ENCODE assay signal across 1 cellular context in genomic region chr11:112231952-112232351, GRCh38.
TF ChIP-seq lines count a peak whose summit lies in the region.

No MANE protein-coding gene starts in this region.

TF ChIP-seq in HEK293, 187 proteins besides CTCF, POLR2A, EP300 and RAD21 (continued from another document):
- TF ChIP-seq PRDM1 (tag by site-specific recombination; IDR thresholded peaks at IDR 0.05), result peak; percentile 37; the same call in 1 of the 2 replicates
